ENCODE assay signal across 1 cellular context in the genomic region with DNA sequence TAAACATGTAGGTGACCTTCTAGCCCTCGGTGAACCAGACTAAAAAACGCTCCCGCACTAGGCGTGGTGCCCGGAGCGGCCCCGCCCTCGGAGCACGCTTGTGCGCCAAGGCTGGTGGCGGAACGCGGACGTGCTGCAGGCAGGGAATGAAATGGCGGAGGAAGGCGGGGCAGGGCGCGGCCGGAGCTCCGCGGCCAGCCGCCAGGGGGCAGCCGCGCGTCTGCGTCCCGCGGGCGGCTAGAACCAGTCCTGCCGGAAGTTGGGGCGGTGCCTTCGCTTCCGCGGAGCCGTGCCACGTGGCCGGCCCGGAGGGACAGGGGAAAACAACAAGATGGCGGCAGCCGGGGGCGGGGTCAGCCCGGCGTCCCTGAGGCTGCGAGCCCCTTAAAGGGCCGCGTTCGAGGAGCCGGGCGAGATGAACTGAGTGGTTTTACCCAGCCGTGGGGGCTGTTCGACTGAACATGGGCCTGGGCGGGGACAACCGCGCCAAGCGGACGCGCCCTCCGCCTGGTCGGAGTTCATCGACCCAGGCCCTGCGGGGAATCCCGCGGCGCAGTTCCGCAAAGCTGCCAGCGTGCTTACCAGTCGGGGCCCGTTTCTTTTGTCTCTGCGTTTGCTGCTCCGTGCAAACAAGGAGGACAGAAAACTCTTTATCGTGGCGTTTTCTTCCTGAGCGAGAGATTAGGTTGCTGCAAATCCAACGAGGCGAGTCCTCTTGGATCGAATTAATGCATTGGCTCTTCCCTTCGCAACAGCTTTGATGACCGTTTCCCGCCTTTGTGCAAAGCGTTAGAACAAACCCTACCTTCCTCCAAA.
TF ChIP-seq lines count a peak whose summit lies in the region.

No MANE protein-coding gene starts in this region.

TF ChIP-seq in HepG2, 621 proteins besides CTCF, POLR2A, EP300 and RAD21 (continued from another document and continues in another):
- TF ChIP-seq, protein P1, sequence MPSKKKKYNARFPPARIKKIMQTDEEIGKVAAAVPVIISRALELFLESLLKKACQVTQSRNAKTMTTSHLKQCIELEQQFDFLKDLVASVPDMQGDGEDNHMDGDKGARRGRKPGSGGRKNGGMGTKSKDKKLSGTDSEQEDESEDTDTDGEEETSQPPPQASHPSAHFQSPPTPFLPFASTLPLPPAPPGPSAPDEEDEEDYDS (CRISPR knock-in tag; IDR thresholded peaks at IDR 0.05), result peak; percentile 97
- peak; percentile 44; the same call in 1 of the 2 replicates for TF ChIP-seq MEF2D (CRISPR knock-in tag; IDR thresholded peaks at IDR 0.05)
- TF ChIP-seq ZNF382 (CRISPR knock-in tag; IDR thresholded peaks at IDR 0.05; ENCODE audit: borderline replicate concordance), result no peak
- peak; percentile 48 for TF ChIP-seq NFYB (CRISPR knock-in tag; IDR thresholded peaks at IDR 0.05)
- TF ChIP-seq, protein P2, sequence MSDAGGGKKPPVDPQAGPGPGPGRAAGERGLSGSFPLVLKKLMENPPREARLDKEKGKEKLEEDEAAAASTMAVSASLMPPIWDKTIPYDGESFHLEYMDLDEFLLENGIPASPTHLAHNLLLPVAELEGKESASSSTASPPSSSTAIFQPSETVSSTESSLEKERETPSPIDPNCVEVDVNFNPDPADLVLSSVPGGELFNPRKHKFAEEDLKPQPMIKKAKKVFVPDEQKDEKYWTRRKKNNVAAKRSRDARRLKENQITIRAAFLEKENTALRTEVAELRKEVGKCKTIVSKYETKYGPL (CRISPR knock-in tag; IDR thresholded peaks at IDR 0.05), result no peak; the same call in 1 of the 2 replicates
- no peak for TF ChIP-seq RFX3 (CRISPR knock-in tag; IDR thresholded peaks at IDR 0.05)
- 0 out of 2 replicates have a peak, but pooled peaks have one; percentile 58 for TF ChIP-seq ZNF850 (CRISPR knock-in tag; conservative IDR thresholded peaks at IDR 0.05)
- TF ChIP-seq, protein P3, sequence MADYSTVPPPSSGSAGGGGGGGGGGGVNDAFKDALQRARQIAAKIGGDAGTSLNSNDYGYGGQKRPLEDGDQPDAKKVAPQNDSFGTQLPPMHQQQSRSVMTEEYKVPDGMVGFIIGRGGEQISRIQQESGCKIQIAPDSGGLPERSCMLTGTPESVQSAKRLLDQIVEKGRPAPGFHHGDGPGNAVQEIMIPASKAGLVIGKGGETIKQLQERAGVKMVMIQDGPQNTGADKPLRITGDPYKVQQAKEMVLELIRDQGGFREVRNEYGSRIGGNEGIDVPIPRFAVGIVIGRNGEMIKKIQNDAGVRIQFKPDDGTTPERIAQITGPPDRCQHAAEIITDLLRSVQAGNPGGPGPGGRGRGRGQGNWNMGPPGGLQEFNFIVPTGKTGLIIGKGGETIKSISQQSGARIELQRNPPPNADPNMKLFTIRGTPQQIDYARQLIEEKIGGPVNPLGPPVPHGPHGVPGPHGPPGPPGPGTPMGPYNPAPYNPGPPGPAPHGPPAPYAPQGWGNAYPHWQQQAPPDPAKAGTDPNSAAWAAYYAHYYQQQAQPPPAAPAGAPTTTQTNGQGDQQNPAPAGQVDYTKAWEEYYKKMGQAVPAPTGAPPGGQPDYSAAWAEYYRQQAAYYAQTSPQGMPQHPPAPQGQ (CRISPR knock-in tag; IDR thresholded peaks at IDR 0.05; ENCODE audit: borderline replicate concordance), result no peak
- no peak for TF ChIP-seq PCBP2 (optimal IDR thresholded peaks at IDR 0.05; ENCODE audit: low read depth, low read length, poor library complexity, severe bottlenecking)
- no peak for TF ChIP-seq KLF13 (CRISPR knock-in tag; IDR thresholded peaks at IDR 0.05)
- TF ChIP-seq, protein P4, sequence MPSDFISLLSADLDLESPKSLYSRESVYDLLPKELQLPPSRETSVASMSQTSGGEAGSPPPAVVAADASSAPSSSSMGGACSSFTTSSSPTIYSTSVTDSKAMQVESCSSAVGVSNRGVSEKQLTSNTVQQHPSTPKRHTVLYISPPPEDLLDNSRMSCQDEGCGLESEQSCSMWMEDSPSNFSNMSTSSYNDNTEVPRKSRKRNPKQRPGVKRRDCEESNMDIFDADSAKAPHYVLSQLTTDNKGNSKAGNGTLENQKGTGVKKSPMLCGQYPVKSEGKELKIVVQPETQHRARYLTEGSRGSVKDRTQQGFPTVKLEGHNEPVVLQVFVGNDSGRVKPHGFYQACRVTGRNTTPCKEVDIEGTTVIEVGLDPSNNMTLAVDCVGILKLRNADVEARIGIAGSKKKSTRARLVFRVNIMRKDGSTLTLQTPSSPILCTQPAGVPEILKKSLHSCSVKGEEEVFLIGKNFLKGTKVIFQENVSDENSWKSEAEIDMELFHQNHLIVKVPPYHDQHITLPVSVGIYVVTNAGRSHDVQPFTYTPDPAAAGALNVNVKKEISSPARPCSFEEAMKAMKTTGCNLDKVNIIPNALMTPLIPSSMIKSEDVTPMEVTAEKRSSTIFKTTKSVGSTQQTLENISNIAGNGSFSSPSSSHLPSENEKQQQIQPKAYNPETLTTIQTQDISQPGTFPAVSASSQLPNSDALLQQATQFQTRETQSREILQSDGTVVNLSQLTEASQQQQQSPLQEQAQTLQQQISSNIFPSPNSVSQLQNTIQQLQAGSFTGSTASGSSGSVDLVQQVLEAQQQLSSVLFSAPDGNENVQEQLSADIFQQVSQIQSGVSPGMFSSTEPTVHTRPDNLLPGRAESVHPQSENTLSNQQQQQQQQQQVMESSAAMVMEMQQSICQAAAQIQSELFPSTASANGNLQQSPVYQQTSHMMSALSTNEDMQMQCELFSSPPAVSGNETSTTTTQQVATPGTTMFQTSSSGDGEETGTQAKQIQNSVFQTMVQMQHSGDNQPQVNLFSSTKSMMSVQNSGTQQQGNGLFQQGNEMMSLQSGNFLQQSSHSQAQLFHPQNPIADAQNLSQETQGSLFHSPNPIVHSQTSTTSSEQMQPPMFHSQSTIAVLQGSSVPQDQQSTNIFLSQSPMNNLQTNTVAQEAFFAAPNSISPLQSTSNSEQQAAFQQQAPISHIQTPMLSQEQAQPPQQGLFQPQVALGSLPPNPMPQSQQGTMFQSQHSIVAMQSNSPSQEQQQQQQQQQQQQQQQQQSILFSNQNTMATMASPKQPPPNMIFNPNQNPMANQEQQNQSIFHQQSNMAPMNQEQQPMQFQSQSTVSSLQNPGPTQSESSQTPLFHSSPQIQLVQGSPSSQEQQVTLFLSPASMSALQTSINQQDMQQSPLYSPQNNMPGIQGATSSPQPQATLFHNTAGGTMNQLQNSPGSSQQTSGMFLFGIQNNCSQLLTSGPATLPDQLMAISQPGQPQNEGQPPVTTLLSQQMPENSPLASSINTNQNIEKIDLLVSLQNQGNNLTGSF (CRISPR knock-in tag; IDR thresholded peaks at IDR 0.05), result peak; percentile 45; the same call in 1 of the 2 replicates
- TF ChIP-seq SAFB2 (CRISPR knock-in tag; IDR thresholded peaks at IDR 0.05; ENCODE audit: borderline replicate concordance, low read depth), result peak; percentile 34; the same call in 1 of the 2 replicates
- no peak for TF ChIP-seq ZNF263 (CRISPR knock-in tag; IDR thresholded peaks at IDR 0.05)
- TF ChIP-seq, protein P5, sequence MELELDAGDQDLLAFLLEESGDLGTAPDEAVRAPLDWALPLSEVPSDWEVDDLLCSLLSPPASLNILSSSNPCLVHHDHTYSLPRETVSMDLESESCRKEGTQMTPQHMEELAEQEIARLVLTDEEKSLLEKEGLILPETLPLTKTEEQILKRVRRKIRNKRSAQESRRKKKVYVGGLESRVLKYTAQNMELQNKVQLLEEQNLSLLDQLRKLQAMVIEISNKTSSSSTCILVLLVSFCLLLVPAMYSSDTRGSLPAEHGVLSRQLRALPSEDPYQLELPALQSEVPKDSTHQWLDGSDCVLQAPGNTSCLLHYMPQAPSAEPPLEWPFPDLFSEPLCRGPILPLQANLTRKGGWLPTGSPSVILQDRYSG (CRISPR knock-in tag; IDR thresholded peaks at IDR 0.05), result no peak
- 0 out of 2 replicates have a peak, but pooled peaks have one; percentile 53 for TF ChIP-seq NR1H2 (CRISPR knock-in tag; IDR thresholded peaks at IDR 0.05; ENCODE audit: borderline replicate concordance, low read depth)
- TF ChIP-seq ZNF615 (CRISPR knock-in tag; IDR thresholded peaks at IDR 0.05; ENCODE audit: borderline replicate concordance), result no peak
- TF ChIP-seq, protein P6, sequence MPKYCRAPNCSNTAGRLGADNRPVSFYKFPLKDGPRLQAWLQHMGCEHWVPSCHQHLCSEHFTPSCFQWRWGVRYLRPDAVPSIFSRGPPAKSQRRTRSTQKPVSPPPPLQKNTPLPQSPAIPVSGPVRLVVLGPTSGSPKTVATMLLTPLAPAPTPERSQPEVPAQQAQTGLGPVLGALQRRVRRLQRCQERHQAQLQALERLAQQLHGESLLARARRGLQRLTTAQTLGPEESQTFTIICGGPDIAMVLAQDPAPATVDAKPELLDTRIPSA (CRISPR knock-in tag; IDR thresholded peaks at IDR 0.05; ENCODE audit: borderline replicate concordance), result 0 out of 2 replicates have a peak, but pooled peaks have one; percentile 61
- TF ChIP-seq DPF2 (CRISPR knock-in tag; IDR thresholded peaks at IDR 0.05; ENCODE audit: borderline replicate concordance, low read depth), result peak; percentile 16; the same call in 1 of the 2 replicates
- no peak for TF ChIP-seq MBNL3 (CRISPR knock-in tag; conservative IDR thresholded peaks at IDR 0.05)
- TF ChIP-seq ZBTB8A (CRISPR knock-in tag; IDR thresholded peaks at IDR 0.05; ENCODE audit: borderline replicate concordance, low read depth), result no peak
- TF ChIP-seq SETDB1 (CRISPR knock-in tag; IDR thresholded peaks at IDR 0.05; ENCODE audit: borderline replicate concordance), result no peak
- peak; percentile 90 for TF ChIP-seq ZNF350 (CRISPR knock-in tag; IDR thresholded peaks at IDR 0.05; ENCODE audit: borderline replicate concordance, low read depth)
- TF ChIP-seq ZFX (CRISPR knock-in tag; IDR thresholded peaks at IDR 0.05; ENCODE audit: low read depth), result peak; percentile 89
- peak; percentile 98 for TF ChIP-seq RXRA (CRISPR knock-in tag; IDR thresholded peaks at IDR 0.05)
- no peak for TF ChIP-seq NR3C1 (CRISPR knock-in tag; IDR thresholded peaks at IDR 0.05)
- peak; percentile 75 for TF ChIP-seq ZBTB7A (CRISPR knock-in tag; IDR thresholded peaks at IDR 0.05)
- peak; percentile 61 for TF ChIP-seq ZNF121 (CRISPR knock-in tag; IDR thresholded peaks at IDR 0.05)
- TF ChIP-seq, protein P7, sequence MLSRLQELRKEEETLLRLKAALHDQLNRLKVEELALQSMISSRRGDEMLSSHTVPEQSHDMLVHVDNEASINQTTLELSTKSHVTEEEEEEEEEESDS (CRISPR knock-in tag; IDR thresholded peaks at IDR 0.05; ENCODE audit: borderline replicate concordance), result peak; percentile 85; the same call in 1 of the 2 replicates
- peak; percentile 94 for TF ChIP-seq MEIS1 (CRISPR knock-in tag; IDR thresholded peaks at IDR 0.05; ENCODE audit: borderline replicate concordance)
- TF ChIP-seq SATB2 (CRISPR knock-in tag; IDR thresholded peaks at IDR 0.05), result 0 out of 2 replicates have a peak, but pooled peaks have one; percentile 57
- peak; percentile 33; the same call in 1 of the 2 replicates for TF ChIP-seq ZNF552 (CRISPR knock-in tag; IDR thresholded peaks at IDR 0.05; ENCODE audit: borderline replicate concordance)
- TF ChIP-seq, protein P8, sequence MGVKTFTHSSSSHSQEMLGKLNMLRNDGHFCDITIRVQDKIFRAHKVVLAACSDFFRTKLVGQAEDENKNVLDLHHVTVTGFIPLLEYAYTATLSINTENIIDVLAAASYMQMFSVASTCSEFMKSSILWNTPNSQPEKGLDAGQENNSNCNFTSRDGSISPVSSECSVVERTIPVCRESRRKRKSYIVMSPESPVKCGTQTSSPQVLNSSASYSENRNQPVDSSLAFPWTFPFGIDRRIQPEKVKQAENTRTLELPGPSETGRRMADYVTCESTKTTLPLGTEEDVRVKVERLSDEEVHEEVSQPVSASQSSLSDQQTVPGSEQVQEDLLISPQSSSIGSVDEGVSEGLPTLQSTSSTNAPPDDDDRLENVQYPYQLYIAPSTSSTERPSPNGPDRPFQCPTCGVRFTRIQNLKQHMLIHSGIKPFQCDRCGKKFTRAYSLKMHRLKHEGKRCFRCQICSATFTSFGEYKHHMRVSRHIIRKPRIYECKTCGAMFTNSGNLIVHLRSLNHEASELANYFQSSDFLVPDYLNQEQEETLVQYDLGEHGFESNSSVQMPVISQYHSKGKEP (CRISPR knock-in tag; IDR thresholded peaks at IDR 0.05), result no peak; the same call in 1 of the 2 replicates
- TF ChIP-seq CEBPB (IDR thresholded peaks at IDR 0.05; ENCODE audit: borderline replicate concordance, low read depth, low read length), result no peak
- TF ChIP-seq, protein P9, sequence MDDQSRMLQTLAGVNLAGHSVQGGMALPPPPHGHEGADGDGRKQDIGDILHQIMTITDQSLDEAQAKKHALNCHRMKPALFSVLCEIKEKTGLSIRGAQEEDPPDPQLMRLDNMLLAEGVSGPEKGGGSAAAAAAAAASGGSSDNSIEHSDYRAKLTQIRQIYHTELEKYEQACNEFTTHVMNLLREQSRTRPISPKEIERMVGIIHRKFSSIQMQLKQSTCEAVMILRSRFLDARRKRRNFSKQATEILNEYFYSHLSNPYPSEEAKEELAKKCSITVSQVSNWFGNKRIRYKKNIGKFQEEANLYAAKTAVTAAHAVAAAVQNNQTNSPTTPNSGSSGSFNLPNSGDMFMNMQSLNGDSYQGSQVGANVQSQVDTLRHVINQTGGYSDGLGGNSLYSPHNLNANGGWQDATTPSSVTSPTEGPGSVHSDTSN (CRISPR knock-in tag; IDR thresholded peaks at IDR 0.05; ENCODE audit: borderline replicate concordance), result no peak
- peak; percentile 56 for TF ChIP-seq ZEB1 (IDR thresholded peaks at IDR 0.05; ENCODE audit: insufficient replicate concordance, low read depth)
- TF ChIP-seq ZNF761 (CRISPR knock-in tag; conservative IDR thresholded peaks at IDR 0.05), result peak; percentile 85; the same call in 1 of the 2 replicates
- no peak for TF ChIP-seq ZNF841 (CRISPR knock-in tag; IDR thresholded peaks at IDR 0.05; ENCODE audit: borderline replicate concordance)
- no peak for TF ChIP-seq MYNN (CRISPR knock-in tag; IDR thresholded peaks at IDR 0.05; ENCODE audit: low read depth)
- TF ChIP-seq ZNF772 (CRISPR knock-in tag; IDR thresholded peaks at IDR 0.05), result peak; percentile 74; the same call in 1 of the 2 replicates
- TF ChIP-seq MATR3 (CRISPR knock-in tag; IDR thresholded peaks at IDR 0.05), result no peak
- TF ChIP-seq TCF12 (IDR thresholded peaks at IDR 0.05), result no peak
- peak; percentile 88 for TF ChIP-seq TCF12 (CRISPR knock-in tag; IDR thresholded peaks at IDR 0.05)
- TF ChIP-seq, protein P10, sequence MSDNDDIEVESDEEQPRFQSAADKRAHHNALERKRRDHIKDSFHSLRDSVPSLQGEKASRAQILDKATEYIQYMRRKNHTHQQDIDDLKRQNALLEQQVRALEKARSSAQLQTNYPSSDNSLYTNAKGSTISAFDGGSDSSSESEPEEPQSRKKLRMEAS (IDR thresholded peaks at IDR 0.05), result peak; percentile 99
- TF ChIP-seq KMT2A (CRISPR knock-in tag; IDR thresholded peaks at IDR 0.05), result peak; percentile 40; the same call in 1 of the 2 replicates
- TF ChIP-seq ZNF138 (CRISPR knock-in tag; IDR thresholded peaks at IDR 0.05; ENCODE audit: low read depth), result 0 out of 2 replicates have a peak, but pooled peaks have one; percentile 71
- peak; percentile 50; the same call in 1 of the 2 replicates for TF ChIP-seq PITX1 (CRISPR knock-in tag; IDR thresholded peaks at IDR 0.05)
- no peak for TF ChIP-seq ZNF572 (CRISPR knock-in tag; IDR thresholded peaks at IDR 0.05)
- peak; percentile 84 for TF ChIP-seq GABPA (IDR thresholded peaks at IDR 0.05; ENCODE audit: low read depth, low read length)
- TF ChIP-seq GABPA (CRISPR knock-in tag; IDR thresholded peaks at IDR 0.05; ENCODE audit: low read depth), result peak; percentile 90
- no peak; the same call in 1 of the 2 replicates for TF ChIP-seq SMAD9 (CRISPR knock-in tag; IDR thresholded peaks at IDR 0.05)
- TF ChIP-seq SRSF9 (IDR thresholded peaks at IDR 0.05; ENCODE audit: borderline replicate concordance, insufficient read depth, low read depth, low read length, poor library complexity, severe bottlenecking), result no peak
